ENCODE assay signal across 8 cellular contexts in the genomic region with DNA sequence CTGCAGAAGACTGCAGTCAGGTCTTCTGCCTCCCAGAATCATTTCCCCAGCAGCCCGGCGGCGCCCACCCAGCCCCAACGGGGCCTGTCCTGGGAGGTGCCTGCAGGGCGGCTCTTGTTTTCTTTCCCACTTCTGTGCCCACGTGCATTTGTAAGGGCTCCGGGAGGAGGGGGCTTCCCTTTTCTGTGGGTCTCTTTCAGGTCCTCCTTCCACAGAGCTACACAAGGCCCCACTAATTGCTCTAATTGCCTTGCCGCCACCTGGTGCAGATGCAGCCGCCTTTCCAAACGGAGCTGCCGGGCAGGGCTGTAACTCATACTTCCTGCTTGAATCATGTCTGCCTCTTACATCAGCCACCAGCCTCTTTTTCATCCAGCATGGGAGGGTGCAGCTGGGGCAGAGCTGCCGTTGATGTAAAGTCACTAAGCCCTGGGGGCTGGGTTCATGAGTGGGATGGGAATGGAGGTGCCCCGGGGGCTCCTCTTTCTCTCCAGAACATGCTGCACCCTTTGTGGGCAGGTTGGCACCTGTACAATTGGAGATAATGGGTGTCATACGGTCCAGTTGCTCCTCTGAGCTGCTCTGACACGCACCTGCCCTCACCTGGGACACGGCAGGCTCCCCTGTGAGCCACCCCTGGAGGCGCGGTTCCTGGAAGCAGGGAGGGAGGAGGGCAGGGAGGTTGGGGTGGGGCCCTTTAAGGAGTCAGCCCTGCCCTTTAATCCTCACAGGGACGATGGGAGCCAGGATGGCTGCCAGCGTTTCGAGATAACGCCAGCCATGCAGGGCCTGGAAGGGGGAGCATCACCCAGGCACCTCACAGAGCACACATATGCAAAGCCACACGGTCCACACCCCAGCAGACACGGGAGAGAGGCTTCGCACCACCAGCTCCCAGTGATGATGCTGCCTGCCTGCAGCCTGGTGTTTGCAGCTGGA. TPM values are rescaled to one million over a fixed set of nuclear protein-coding genes. Genes with fewer than 3 reads are reported as not detected.
A peak's percentile ranks its signal among the peaks of the same experiment; 100 is the strongest.
DNase-seq lines count a peak whose midpoint lies in the region; ATAC-seq and TF ChIP-seq lines count a peak whose summit lies in the region.

No MANE protein-coding gene starts in this region.

- H3K23ac ChIP-seq in H9 (ENCODE audit: insufficient read length, low read depth, low read length), result no peak overlapping the region

- no peaks in the 10 kb centered on the region for H3K9me3 ChIP-seq in H9 (ENCODE audit: control insufficient read depth, low read depth, low read length)

- H3K4me1 Mint-ChIP-seq in H9, result peaks cover 9 to 16% of the 10 kb centered on the region in 2 experiments
- peaks cover 17% of the 10 kb centered on the region for H3K4me1 Mint-ChIP-seq in nephron
- peaks cover 14% of the 10 kb centered on the region for H3K4me1 Mint-ChIP-seq in type B pancreatic cell (ENCODE audit: unreplicated experiment)

- no peak overlapping the region for H3K4ac ChIP-seq in H9 (ENCODE audit: low read depth, low read length)

- no peak overlapping the region for H4K91ac ChIP-seq in H9 (ENCODE audit: insufficient read length, low read depth, low read length)

- no peaks in the 10 kb centered on the region; a peak in 1 of 7 replicates for H3K36me3 Mint-ChIP-seq in H9 (ENCODE audit: insufficient read depth in 1 of 3, low read depth in 3 of 3)
- no peaks in the 10 kb centered on the region for H3K36me3 Mint-ChIP-seq in nephron (ENCODE audit: low read depth)
- no peaks in the 10 kb centered on the region for H3K36me3 Mint-ChIP-seq in type B pancreatic cell

- H3K27me3 Mint-ChIP-seq in H9 (ENCODE audit: low read depth), result peaks cover 10% of the 10 kb centered on the region
- peaks cover 29% of the 10 kb centered on the region for H3K27me3 Mint-ChIP-seq in nephron (ENCODE audit: low read depth)
- H3K27me3 Mint-ChIP-seq in type B pancreatic cell, result peaks cover 8% of the 10 kb centered on the region

- H3T11ph ChIP-seq in H9 (ENCODE audit: low read length), result no peak overlapping the region

- no peak overlapping the region for H3K4me2 ChIP-seq in H9 (ENCODE audit: insufficient read depth, insufficient read length, low read length)

- H3K4me1 ChIP-seq in H9 (ENCODE audit: insufficient read depth, low read length), result no peaks in the 10 kb centered on the region

- no peak overlapping the region for H2BK12ac ChIP-seq in H9 (ENCODE audit: insufficient read length, low read depth, low read length)

- peak overlapping the region; percentile 69; the same call in 1 of the 2 replicates for H3K14ac ChIP-seq in H9 (ENCODE audit: insufficient read depth, low read length)

- H3K27ac Mint-ChIP-seq in H9, result peak overlapping the region in 2 of 3 experiments; percentile 89 to 91; a peak in 3 of 7 replicates
- peak overlapping the region; percentile 24 to 75 (median 71) for H3K27ac Mint-ChIP-seq in nephron
- peak overlapping the region; percentile 97 for H3K27ac Mint-ChIP-seq in type B pancreatic cell

- H3K4me3 ChIP-seq in AG09309 (ENCODE audit: control insufficient read depth, low read depth, low read length), result peak overlapping the region; percentile 63
- H3K4me3 ChIP-seq in epithelial cell of proximal tubule (ENCODE audit: low read depth, low read length), result peak overlapping the region; percentile 30

- no peak overlapping the region for H4K5ac ChIP-seq in H9 (ENCODE audit: insufficient read length, low read depth, low read length)

- H3K79me1 ChIP-seq in H9 (ENCODE audit: insufficient read depth, low read depth, low read length, poor library complexity, severe bottlenecking), result no peaks in the 10 kb centered on the region

- no peaks in the 10 kb centered on the region for H3K27me3 ChIP-seq in H9 (ENCODE audit: insufficient read depth, low read length)

- no peak overlapping the region for H2BK15ac ChIP-seq in H9 (ENCODE audit: low read depth, low read length)

- no peaks in the 10 kb centered on the region for H3K23me2 ChIP-seq in H9 (ENCODE audit: insufficient read length, low read depth, low read length, poor library complexity, severe bottlenecking)

- no peak overlapping the region for H2AFZ ChIP-seq in H9 (ENCODE audit: low read length)

- no peak overlapping the region for H3K27ac ChIP-seq in H9 (ENCODE audit: insufficient read length, low read depth, low read length)

- H3K4me3 Mint-ChIP-seq in H9, result peak overlapping the region in 1 of 2 experiments; percentile 4; a peak in 1 of 5 replicates
- peak overlapping the region; percentile 29 to 62 (median 42) for H3K4me3 Mint-ChIP-seq in nephron
- H3K4me3 Mint-ChIP-seq in type B pancreatic cell, result peak overlapping the region; percentile 83

- H2AK5ac ChIP-seq in H9 (ENCODE audit: insufficient read length, low read length), result no peak overlapping the region

- H3K9me3 Mint-ChIP-seq in H9 (0 out of 5 replicates have a peak, but pooled peaks cover 0 to 3% of the 10 kb centered on the region in 2 experiments), nephron (no peaks in the 10 kb centered on the region), type B pancreatic cell (no peaks in the 10 kb centered on the region)

- no peaks in the 10 kb centered on the region for H4K20me1 ChIP-seq in H9 (ENCODE audit: control insufficient read depth, insufficient read depth, insufficient read length)

- WGBS in H9 (ENCODE audit: extremely low coverage, insufficient read length, low lambda C conversion rate), result no CpG with 5 or more reads among the region's 25 CpGs

- ATAC-seq in HG03442 (IDR thresholded peaks at IDR 0.05; ENCODE audit: unreplicated experiment), result no peak

- H2BK5ac ChIP-seq in H9 (ENCODE audit: insufficient read length, low read length), result no peak overlapping the region

- H3K18ac ChIP-seq in H9 (ENCODE audit: insufficient read length, low read depth, low read length), result peak overlapping the region; percentile 79

- H3K56ac ChIP-seq in H9 (ENCODE audit: insufficient read length, low read depth, low read length), result no peak overlapping the region

- DNase-seq in AG09309 (ENCODE audit: low read depth) (peak; percentile 76), H9 (peak; percentile 49), NCI-H748 treated with DMSO at 0.1 percent for 48 hours (lab: John Stamatoyannopoulos, UW) (peak; percentile 70), epithelial cell of proximal tubule (ENCODE audit: low read depth) (no peak), type B pancreatic cell (ENCODE audit: extremely low spot score, unreplicated experiment) (no peak)
- peak; percentile 21 to 22 for DNase-seq in activated CD8-positive, alpha-beta memory T cell treated with anti-CD3 and anti-CD28 coated beads for 1 hour (ENCODE audit: extremely low read depth in 1 of 2, low read depth in 1 of 2)

- H3K9ac ChIP-seq in H9 (ENCODE audit: extremely low read depth, insufficient read length, low read length), result no peak overlapping the region

- TF ChIP-seq CTCF in AG09309 (IDR thresholded peaks at IDR 0.05; ENCODE audit: control insufficient read depth, insufficient read depth, low read depth, low read length, missing control alignments) (peak; percentile 15), H9 (conservative IDR thresholded peaks at IDR 0.05) (no peak), epithelial cell of proximal tubule (conservative IDR thresholded peaks at IDR 0.05; ENCODE audit: low read depth, low read length) (peak; percentile 16), nephron (IDR thresholded peaks at IDR 0.05; ENCODE audit: unreplicated experiment in 3 of 3) (no peak), type B pancreatic cell (conservative IDR thresholded peaks at IDR 0.05) (no peak)

- no peak overlapping the region for H2BK120ac ChIP-seq in H9 (ENCODE audit: low read depth, low read length, poor library complexity, severe bottlenecking)

- no peaks in the 10 kb centered on the region for H3K79me2 ChIP-seq in H9 (ENCODE audit: insufficient read depth, low read length)

- no peak overlapping the region for H2BK20ac ChIP-seq in H9 (ENCODE audit: low read depth, low read length, poor library complexity, severe bottlenecking)

- H4K8ac ChIP-seq in H9 (replicated peaks; ENCODE audit: insufficient read length, low read depth, low read length), result no peak overlapping the region

RNA-seq across cellular contexts. Expression of a gene that starts 41.1 kb away (rescaled TPM):
- total RNA-seq in H9 (2021) (74.5 and 76.2 TPM in 2 replicates), epithelial cell of proximal tubule (29.0 and 45.4 TPM in 2 replicates), type B pancreatic cell (ENCODE audit: low replicate concordance) (34.4 and 43.4 TPM in 2 replicates)

Comparison
In these comparisons a context has a peak if more than half of its experiments do, and no peak if none do; other contexts are left out.
1. DNase-seq: peak in AG09309 (single experiment), H9 (single experiment), NCI-H748 treated with DMSO at 0.1 percent for 48 hours (single experiment) and activated CD8-positive, alpha-beta memory T cell treated with anti-CD3 and anti-CD28 coated beads for 1 hour (2 of 2); none in epithelial cell of proximal tubule (single experiment) and type B pancreatic cell (single experiment).
2. CTCF ChIP-seq: peak in AG09309 (single experiment) and epithelial cell of proximal tubule (single experiment); none in H9 (single experiment), nephron (0 of 3) and type B pancreatic cell (single experiment).
3. Peak in every context shown above with its lines, with median percentiles within 50 percentile points of each other: H3K27ac Mint-ChIP-seq.